In the genomic region with DNA sequence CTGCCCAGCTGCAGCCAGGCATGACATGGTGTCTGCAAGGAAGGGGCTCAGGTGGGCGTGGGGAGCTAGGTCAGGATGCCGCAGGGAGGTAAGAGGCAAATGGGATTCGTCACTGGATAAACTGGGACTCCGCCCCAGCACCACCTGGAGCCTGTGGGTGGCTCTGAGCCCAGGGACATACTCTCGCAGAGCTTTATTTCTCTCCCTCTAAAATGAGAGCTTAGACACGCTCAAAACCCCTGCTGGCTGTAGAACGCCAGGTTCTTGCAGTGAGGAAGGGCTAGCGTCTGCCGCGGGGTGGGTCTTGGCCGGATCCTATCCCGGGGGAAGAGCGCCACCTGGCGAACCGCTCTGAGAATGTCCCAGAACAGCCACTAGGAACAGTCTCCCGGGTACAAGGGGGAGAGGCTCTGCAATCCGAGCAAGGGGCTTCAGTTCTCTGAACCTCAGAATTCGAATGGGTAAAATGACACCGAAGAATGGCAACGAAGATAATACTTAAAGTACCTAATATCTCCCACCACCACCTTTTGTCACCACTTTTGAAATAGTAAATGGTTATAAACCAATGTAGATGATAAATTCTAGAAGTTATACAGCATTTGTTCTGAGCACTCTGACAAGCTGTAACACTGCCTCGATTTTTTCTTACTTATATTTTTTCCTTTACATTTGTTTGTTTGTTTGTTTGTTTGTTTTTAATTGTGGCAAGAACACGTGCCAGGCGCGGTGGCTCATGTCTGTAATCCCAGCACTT, we compare ENCODE assay signal across 8 cellular contexts. TPM values are rescaled to one million over a fixed set of nuclear protein-coding genes. Genes with fewer than 3 reads are reported as not detected.
A peak's percentile ranks its signal among the peaks of the same experiment; 100 is the strongest.
DNase-seq lines count a peak whose midpoint lies in the region; ATAC-seq and TF ChIP-seq lines count a peak whose summit lies in the region.

No MANE protein-coding gene starts in this region.

- ATAC-seq in GM19438 (IDR thresholded peaks at IDR 0.05; ENCODE audit: low read depth, unreplicated experiment) = peak; percentile 95
- peak; percentile 90 to 96 for ATAC-seq in activated T-cell treated with anti-CD3 and anti-CD28 coated beads, Interleukin-2, amount 50 U/mL, for 4 hours

- no peaks in the 10 kb centered on the region for H3K9me3 Mint-ChIP-seq in activated T-cell treated with anti-CD3 and anti-CD28 coated beads, Interleukin-2, amount 50 U/mL, for 4 hours

- H3K36me3 ChIP-seq in OCI-LY7 (ENCODE audit: insufficient read depth, low read length) = no peaks in the 10 kb centered on the region
- H3K36me3 ChIP-seq in esophagus muscularis mucosa = no peaks in the 10 kb centered on the region
- no peaks in the 10 kb centered on the region for H3K36me3 ChIP-seq in muscle layer of duodenum (ENCODE audit: control insufficient read depth in 1 of 2, insufficient read depth in 2 of 2, low read length in 2 of 2)

- H3K4me3 Mint-ChIP-seq in activated T-cell treated with anti-CD3 and anti-CD28 coated beads, Interleukin-2, amount 50 U/mL, for 4 hours = no peak overlapping the region

- peak; percentile 95 for TF ChIP-seq CTCF in OCI-LY7 (conservative IDR thresholded peaks at IDR 0.05; ENCODE audit: low read length)
- TF ChIP-seq CTCF in esophagus muscularis mucosa (IDR thresholded peaks at IDR 0.05) = peak; percentile 82 to 91 (median 86)

- H3K9me2 ChIP-seq in OCI-LY7 (ENCODE audit: insufficient read depth, low read length) = no peaks in the 10 kb centered on the region

- H3K27me3 Mint-ChIP-seq in activated T-cell treated with anti-CD3 and anti-CD28 coated beads, Interleukin-2, amount 50 U/mL, for 4 hours (ENCODE audit: low read depth) = peaks cover 16% of the 10 kb centered on the region

- H3K4me3 ChIP-seq in OCI-LY7 (ENCODE audit: low read depth, low read length, poor library complexity, severe bottlenecking) (no peak overlapping the region), esophagus muscularis mucosa (peak overlapping the region; percentile 23 to 50 (median 34)), muscle layer of duodenum (ENCODE audit: low read depth in 1 of 2, low read length in 2 of 2) (peak overlapping the region; percentile 55 to 57)

- DNase-seq in CD1c-positive myeloid dendritic cell (ENCODE audit: extremely low spot score) (peak; percentile 83), HUDEP-2 (lab: John Stamatoyannopoulos, UW; ENCODE audit: unreplicated experiment in 76 of 76) (peak in 65 of 76 experiments; percentile 2 to 68 (median 33)), OCI-LY7 (ENCODE audit: low spot score) (peak; percentile 74), esophagus muscularis mucosa (ENCODE audit: extremely low spot score) (no peak)
- DNase-seq in activated T-cell treated with anti-CD3 and anti-CD28 coated beads, Interleukin-2, amount 50 U/mL, for 4 hours = peak; percentile 73
- peak; percentile 42 to 62 for DNase-seq in stimulated activated CD8-positive, alpha-beta memory T cell treated with anti-CD3 and anti-CD28 coated beads, Interleukin-7, amount 100 ng/mL, for 1 hour (ENCODE audit: low read depth in 2 of 2)

- H3K4me1 ChIP-seq in OCI-LY7 (ENCODE audit: insufficient read depth, low read length, poor library complexity, severe bottlenecking) (no peaks in the 10 kb centered on the region), esophagus muscularis mucosa (peaks cover 5 to 8% (median 7%) of the 10 kb centered on the region in 4 donors), muscle layer of duodenum (ENCODE audit: control insufficient read depth in 1 of 2, insufficient read depth in 2 of 2, low read length in 2 of 2) (peaks cover 0 to 4% of the 10 kb centered on the region in 2 donors)

- BruUV-seq in OCI-LY7 (replicated peaks; lab: Mats Ljungman, UMichigan) = no TSS peak

- TF ChIP-seq EP300 in esophagus muscularis mucosa (IDR thresholded peaks at IDR 0.05) = no peak

- H3K27me3 ChIP-seq in esophagus muscularis mucosa (no peaks in the 10 kb centered on the region), muscle layer of duodenum (ENCODE audit: low read depth, low read length) (no peaks in the 10 kb centered on the region)

- CTCF ChIA-PET in OCI-LY7 (lab: Charles Lee; ENCODE audit: unreplicated experiment) = interaction anchor here (0.6 to 1.2 kb wide), 3 partner anchors 315 to 533 kb away, joined by 3 to 5 read pairs (median 3); partner anchors contain the start of gene OXTR

- POLR2A ChIA-PET in OCI-LY7 (lab: Charles Lee) = interaction anchor here (1.1 kb wide), 1 partner anchor 333 kb away, joined by 3 read pairs; no protein-coding TSS in a partner anchor

- no peak overlapping the region for H3K27ac ChIP-seq in OCI-LY7 (ENCODE audit: low read depth, low read length, poor library complexity, severe bottlenecking)
- no peak overlapping the region for H3K27ac ChIP-seq in esophagus muscularis mucosa (replicated peaks in 1 of 4)
- no peak overlapping the region for H3K27ac ChIP-seq in muscle layer of duodenum (ENCODE audit: low read length)

- no peaks in the 10 kb centered on the region for H3K36me3 Mint-ChIP-seq in activated T-cell treated with anti-CD3 and anti-CD28 coated beads, Interleukin-2, amount 50 U/mL, for 4 hours (ENCODE audit: insufficient read depth)

- 17% methylated on average over 23 of the region's 24 CpGs for WGBS in esophagus muscularis mucosa

- intact Hi-C loops in OCI-LY7 (cut with micrococcal nuclease; ENCODE audit: unreplicated experiment) = loop anchor here (1.0 to 2.0 kb wide), 3 partner anchors 236 to 331 kb away; no protein-coding TSS in a partner anchor
- intact Hi-C loops in esophagus muscularis mucosa (cut with DNase I) = loop anchor here (2.0 kb wide), 1 partner anchor 236 kb away; no protein-coding TSS in a partner anchor

- TF ChIP-seq POLR2A in esophagus muscularis mucosa (IDR thresholded peaks at IDR 0.05; ENCODE audit: low read depth) = no peak

- no peak overlapping the region for H2AFZ ChIP-seq in OCI-LY7 (ENCODE audit: low read length)

- no peak overlapping the region for H3K4me2 ChIP-seq in OCI-LY7 (ENCODE audit: low read length)

- no peaks in the 10 kb centered on the region for H4K20me1 ChIP-seq in OCI-LY7 (ENCODE audit: insufficient read depth, low read length)

- H3K9me3 ChIP-seq in OCI-LY7 (ENCODE audit: low read length) (no peaks in the 10 kb centered on the region), esophagus muscularis mucosa (no peaks in the 10 kb centered on the region), muscle layer of duodenum (ENCODE audit: control insufficient read depth in 1 of 2, low read length in 2 of 2) (no peaks in the 10 kb centered on the region)

- H3K4me1 Mint-ChIP-seq in activated T-cell treated with anti-CD3 and anti-CD28 coated beads, Interleukin-2, amount 50 U/mL, for 4 hours (ENCODE audit: low read depth) = peaks cover 13% of the 10 kb centered on the region

- H3K79me2 ChIP-seq in OCI-LY7 (ENCODE audit: insufficient read depth, low read depth, low read length) = no peaks in the 10 kb centered on the region

RNA-seq across cellular contexts. Expression of gene SRGAP3, which starts 53.2 kb away (rescaled TPM):
- 0.10 and 1.7 TPM in 2 replicates for total RNA-seq in OCI-LY7 (2014; rRNA removed; shearing (Covaris generic))
- total RNA-seq in OCI-LY7 (2022) (0.76 and 1.5 TPM in 2 replicates), esophagus muscularis mucosa (1 to 10 TPM; 2.4 to 8.6 (median 3.1) TPM)
- 1 to 10 TPM in 1 of 3 donors, under 1 TPM in 2; 0.27 to 2.0 (median 0.42) TPM for total RNA-seq in activated T-cell treated with anti-CD3 and anti-CD28 coated beads, Interleukin-2, amount 50 U/mL, for 4 hours
